ENCODE assay signal across 1 cellular context in the genomic region with DNA sequence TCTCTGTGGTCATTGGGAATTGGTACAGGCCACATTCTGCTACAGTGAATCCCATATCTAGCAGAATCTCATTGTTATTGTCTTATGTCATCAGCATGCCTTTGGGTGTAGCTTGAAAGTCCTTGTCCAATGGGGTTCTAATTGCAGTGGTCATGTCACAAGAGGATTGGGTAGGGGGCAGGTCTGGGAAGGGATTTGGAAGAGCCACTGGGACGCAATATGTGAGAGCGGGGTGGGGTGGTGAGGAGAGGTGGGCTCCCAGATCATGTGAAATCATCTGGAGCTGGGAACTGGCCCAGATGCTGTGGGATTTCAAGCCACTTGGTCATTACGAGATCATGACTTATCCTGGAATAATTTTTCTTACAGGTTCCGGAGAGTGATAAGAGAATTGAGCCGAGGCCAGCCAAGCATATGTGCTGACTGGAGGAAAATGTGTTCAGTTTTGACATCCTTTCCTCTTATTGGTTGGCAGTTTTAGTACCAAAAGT.
TF ChIP-seq lines count a peak whose summit lies in the region.

No MANE protein-coding gene starts in this region.

TF ChIP-seq in HEK293, 187 proteins besides CTCF, POLR2A, EP300 and RAD21 (continued from another document):
- TF ChIP-seq, protein P1, sequence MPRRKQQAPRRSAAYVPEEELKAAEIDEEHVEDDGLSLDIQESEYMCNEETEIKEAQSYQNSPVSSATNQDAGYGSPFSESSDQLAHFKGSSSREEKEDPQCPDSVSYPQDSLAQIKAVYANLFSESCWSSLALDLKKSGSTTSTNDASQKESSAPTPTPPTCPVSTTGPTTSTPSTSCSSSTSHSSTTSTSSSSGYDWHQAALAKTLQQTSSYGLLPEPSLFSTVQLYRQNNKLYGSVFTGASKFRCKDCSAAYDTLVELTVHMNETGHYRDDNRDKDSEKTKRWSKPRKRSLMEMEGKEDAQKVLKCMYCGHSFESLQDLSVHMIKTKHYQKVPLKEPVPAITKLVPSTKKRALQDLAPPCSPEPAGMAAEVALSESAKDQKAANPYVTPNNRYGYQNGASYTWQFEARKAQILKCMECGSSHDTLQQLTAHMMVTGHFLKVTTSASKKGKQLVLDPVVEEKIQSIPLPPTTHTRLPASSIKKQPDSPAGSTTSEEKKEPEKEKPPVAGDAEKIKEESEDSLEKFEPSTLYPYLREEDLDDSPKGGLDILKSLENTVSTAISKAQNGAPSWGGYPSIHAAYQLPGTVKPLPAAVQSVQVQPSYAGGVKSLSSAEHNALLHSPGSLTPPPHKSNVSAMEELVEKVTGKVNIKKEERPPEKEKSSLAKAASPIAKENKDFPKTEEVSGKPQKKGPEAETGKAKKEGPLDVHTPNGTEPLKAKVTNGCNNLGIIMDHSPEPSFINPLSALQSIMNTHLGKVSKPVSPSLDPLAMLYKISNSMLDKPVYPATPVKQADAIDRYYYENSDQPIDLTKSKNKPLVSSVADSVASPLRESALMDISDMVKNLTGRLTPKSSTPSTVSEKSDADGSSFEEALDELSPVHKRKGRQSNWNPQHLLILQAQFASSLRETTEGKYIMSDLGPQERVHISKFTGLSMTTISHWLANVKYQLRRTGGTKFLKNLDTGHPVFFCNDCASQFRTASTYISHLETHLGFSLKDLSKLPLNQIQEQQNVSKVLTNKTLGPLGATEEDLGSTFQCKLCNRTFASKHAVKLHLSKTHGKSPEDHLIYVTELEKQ (tag by site-specific recombination; IDR thresholded peaks at IDR 0.05; ENCODE audit: borderline replicate concordance), result no peak
